ENCODE assay signal across 21 cellular contexts in the genomic region with DNA sequence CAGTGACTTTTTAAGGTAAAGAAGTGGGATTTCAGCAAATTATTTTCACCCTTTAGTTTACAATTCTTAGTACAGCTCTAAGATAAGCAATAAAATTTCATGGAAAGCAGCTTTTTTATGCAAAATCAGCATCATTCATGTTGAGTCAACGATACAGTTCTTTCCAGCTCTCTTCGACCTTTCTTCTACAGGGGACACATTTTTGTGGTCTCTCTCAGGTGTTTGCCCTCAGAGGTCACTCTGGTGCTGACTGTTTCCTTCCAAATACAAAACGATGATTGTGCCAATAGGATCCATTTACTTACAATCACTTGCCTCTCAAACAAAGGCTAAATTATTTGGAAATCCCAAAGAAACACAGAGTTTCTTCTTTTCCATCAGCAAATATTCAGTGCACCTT. TPM values are rescaled to one million over a fixed set of nuclear protein-coding genes. Genes with fewer than 3 reads are reported as not detected.
DNase-seq lines count a peak whose midpoint lies in the region; TF ChIP-seq lines count a peak whose summit lies in the region.
"Had no signal": no experiment of that assay in that cellular context is flagged by ENCODE, and none has a peak within 500 bp of the region (broad histone marks: within the 10 kb centered on the region; RNA-seq: fewer than 3 reads in every experiment).

No MANE protein-coding gene starts in this region.

- H3K9me3 ChIP-seq in GM23248 (ENCODE audit: low read depth) (no peaks in the 10 kb centered on the region), SK-N-MC (ENCODE audit: low read depth, low read length) (no peaks in the 10 kb centered on the region)
- H3K9me3 ChIP-seq: SJSA1 had no signal

- in situ Hi-C loops in GM23248 (cut with MboI): loop anchor here (10.0 kb wide), 1 partner anchor 627 kb away; no protein-coding TSS in a partner anchor

- H3K36me3 ChIP-seq in GM23248 (ENCODE audit: low read depth) (no peaks in the 10 kb centered on the region), SK-N-MC (ENCODE audit: insufficient read depth, low read length) (no peaks in the 10 kb centered on the region)
- H3K36me3 ChIP-seq: SJSA1 had no signal

- H3K4me2 ChIP-seq in GM23248 (ENCODE audit: unreplicated experiment): no peak overlapping the region
- H3K4me2 ChIP-seq: PC-9 had no signal

- H2AFZ ChIP-seq in GM23248: no peak overlapping the region
- H2AFZ ChIP-seq: PC-9 had no signal

- H3K27ac ChIP-seq in GM23248 (no peak overlapping the region), SK-N-MC (0 out of 2 replicates have a peak overlapping the region, but pooled peaks have one; percentile 13)
- H3K27ac ChIP-seq: PC-9, SJSA1 had no signal

- no peaks in the 10 kb centered on the region for H3K79me2 ChIP-seq in GM23248 (ENCODE audit: insufficient read depth)

- H3K4me1 ChIP-seq in GM23248 (ENCODE audit: insufficient read depth): peaks cover 8% of the 10 kb centered on the region

- H3K9me2 ChIP-seq in GM23248 (ENCODE audit: insufficient read depth): no peaks in the 10 kb centered on the region

- DNase-seq in GM23248 (peak; percentile 30), SK-N-MC (ENCODE audit: low read depth, low spot score) (no peak), choroid plexus epithelial cell (ENCODE audit: low read depth) (peak; percentile 21), renal cortical epithelial cell (ENCODE audit: low read depth) (peak; percentile 40), NCI-H510A treated with DMSO at 0.1 percent for 48 hours (lab: John Stamatoyannopoulos, UW) (no peak), NCI-H82 treated with DMSO at 0.1 percent for 48 hours (lab: John Stamatoyannopoulos, UW; ENCODE audit: unreplicated experiment) (no peak), DMS53 treated with DMSO at 0.1 percent for 48 hours (lab: John Stamatoyannopoulos, UW; ENCODE audit: unreplicated experiment) (no peak)
- DNase-seq: C1 segment of cervical spinal cord; CD4-positive, alpha-beta memory T cell; COR-L47; DND-41; H7; Karpas-422; NCI-H1105 treated with DMSO at 0.1 percent for 48 hours; NCI-H2029; NCI-H446; NCI-H526; NCI-H82; PC-9; Right ventricle myocardium superior had no signal

- peaks cover 4% of the 10 kb centered on the region; the same call in 1 of the 2 replicates for H3F3A ChIP-seq in GM23248 (ENCODE audit: insufficient read depth)

- 49 to 66% methylated on average over 3 of the region's 3 CpGs for WGBS in GM23248 (ENCODE audit: low coverage in 1 of 2, low lambda C conversion rate in 2 of 2, missing lambda C conversion rate in 2 of 2), 2 experiments

- no peak overlapping the region for H3K4me3 ChIP-seq in GM23248
- no peak overlapping the region for H3K4me3 ChIP-seq in SK-N-MC
- no peak overlapping the region for H3K4me3 ChIP-seq in choroid plexus epithelial cell (ENCODE audit: low read depth, low read length)
- H3K4me3 ChIP-seq: PC-9, SJSA1 had no signal

- H4K20me1 ChIP-seq in GM23248 (ENCODE audit: insufficient read depth): no peaks in the 10 kb centered on the region

- no peak for TF ChIP-seq CTCF in choroid plexus epithelial cell (conservative IDR thresholded peaks at IDR 0.05; ENCODE audit: low read depth, low read length)

- H3K9ac ChIP-seq in GM23248 (no peak overlapping the region), SK-N-MC (ENCODE audit: insufficient read length) (no peak overlapping the region)

- no peaks in the 10 kb centered on the region for H3K27me3 ChIP-seq in GM23248 (replicated peaks; ENCODE audit: insufficient read depth)
- H3K27me3 ChIP-seq: SJSA1 had no signal

RNA-seq across cellular contexts. Expression of gene PSMG1, which starts 51.0 kb away (rescaled TPM):
- 40.7 and 64.7 TPM in 2 replicates for total RNA-seq in GM23248 (2014; rRNA removed; shearing (Covaris generic))
- polyA plus RNA-seq in GM23248 (2016; fragmentation: Nextera tagmentation; extraction: Ambion mirVana): 88.0 and 99.2 TPM in 2 replicates
- total RNA-seq in renal cortical epithelial cell: 32.2 and 54.2 TPM in 2 replicates

Comparison
In these comparisons a context has a peak if more than half of its experiments do, and no peak if none do; other contexts are left out.
1. DNase-seq: peak in GM23248 (single experiment), choroid plexus epithelial cell (single experiment) and renal cortical epithelial cell (single experiment); none in SK-N-MC (single experiment), NCI-H510A treated with DMSO at 0.1 percent for 48 hours (single experiment), NCI-H82 treated with DMSO at 0.1 percent for 48 hours (single experiment) and DMS53 treated with DMSO at 0.1 percent for 48 hours (single experiment).